35 cellular contexts compared by ENCODE assay signal in the genomic region with DNA sequence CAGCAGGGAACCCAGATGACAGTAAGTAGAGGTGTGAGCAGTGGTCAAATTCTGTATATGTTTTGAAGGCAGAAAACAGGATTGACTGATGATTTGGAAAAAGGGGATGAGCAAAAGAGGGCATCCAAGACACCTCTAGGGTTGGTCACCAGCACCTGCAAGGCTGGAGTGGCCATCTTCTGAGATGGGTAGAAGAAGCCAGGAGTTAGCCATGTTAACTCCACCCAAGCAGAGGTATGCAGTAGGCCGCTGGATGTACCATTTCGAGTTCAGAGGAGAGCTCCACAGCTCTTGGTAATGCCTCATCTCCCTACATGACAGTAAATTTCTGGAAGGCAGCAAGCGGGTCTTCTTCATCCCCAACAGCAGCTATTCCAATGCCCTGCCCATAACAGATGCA.
"Had no signal": no experiment of that assay in that cellular context is flagged by ENCODE, and none has a peak within 500 bp of the region (broad histone marks: within the 10 kb centered on the region; RNA-seq: fewer than 3 reads in every experiment).

No MANE protein-coding gene starts in this region.

- H3K36me3 ChIP-seq: left lung, ovary, prostate gland, stomach, suprapubic skin, upper lobe of right lung, WERI-Rb-1 had no signal

- DNase-seq: activated CD4-positive, alpha-beta memory T cell treated with anti-CD3 and anti-CD28 coated beads for 36 hours; activated CD4-positive, alpha-beta T cell treated with anti-CD3 and anti-CD28 coated beads for 48 hours; activated CD8-positive, alpha-beta memory T cell treated with anti-CD3 and anti-CD28 coated beads, Interleukin-2, amount 10 ng/mL, durations not matched to agents 7 days and 5 days; activated effector memory CD4-positive, alpha-beta T cell treated with anti-CD3 and anti-CD28 coated beads, Interleukin-2, amount 50 U/mL, for 16 hours; activated naive CD4-positive, alpha-beta T cell treated with anti-CD3 and anti-CD28 coated beads for 36 hours; activated naive CD8-positive, alpha-beta T cell treated with anti-CD3 and anti-CD28 coated beads, Interleukin-2, amount 10 ng/mL, durations not matched to agents 7 days and 5 days; activated T-cell treated with anti-CD3 and anti-CD28 coated beads for 4 hours; activated T-cell treated with anti-CD3 and anti-CD28 coated beads, Interleukin-2, amount 50 U/mL, for 72 hours; amygdala; caudate nucleus; effector CD4-positive, alpha-beta T cell; foreskin keratinocyte; heart left ventricle; hypothalamus; left lung; lower lobe of right lung; mesenchymal stem cell; nephron progenitor cell; ovary; retina; stimulated activated CD4-positive, alpha-beta T cell treated with anti-CD3 and anti-CD28 coated beads, Interleukin-12 subunit alpha, Interleukin-12 subunit beta, amount 100 ng/mL, for 4 hours; stimulated activated CD4-positive, alpha-beta T cell treated with anti-CD3 and anti-CD28 coated beads, Interleukin-4, amount 100 ng/mL, for 1 hour; stomach; T-helper 9 cell; tibial artery; upper lobe of right lung; WERI-Rb-1 had no signal

- H3K9me3 ChIP-seq: esophagus muscularis mucosa, heart left ventricle, left lung, lower lobe of right lung, ovary, prostate gland, stomach, suprapubic skin, tibial artery, upper lobe of right lung had no signal

- ATAC-seq: activated CD4-positive, CD25-positive, alpha-beta regulatory T cell treated with anti-CD3 and anti-CD28 coated beads, Interleukin-2, amount 50 U/mL, for 24 hours; activated CD8-positive, alpha-beta memory T cell treated with anti-CD3 and anti-CD28 coated beads, Interleukin-2, amount 10 ng/mL, durations not matched to agents 7 days and 5 days; activated T-cell treated with anti-CD3 and anti-CD28 coated beads, Interleukin-2, amount 50 U/mL, for 72 hours; foreskin keratinocyte; heart left ventricle; left lung; lower lobe of right lung; sciatic nerve; upper lobe of right lung had no signal

- H3K27ac Mint-ChIP-seq: activated CD4-positive, alpha-beta memory T cell treated with anti-CD3 and anti-CD28 coated beads for 36 hours; activated CD8-positive, alpha-beta memory T cell treated with anti-CD3 and anti-CD28 coated beads, Interleukin-2, amount 10 ng/mL, durations not matched to agents 7 days and 5 days; activated naive CD8-positive, alpha-beta T cell treated with anti-CD3 and anti-CD28 coated beads, Interleukin-2, amount 10 ng/mL, durations not matched to agents 7 days and 5 days; dendritic cell treated with granulocyte-macrophage colony-stimulating factor and Interleukin-4, amounts not matched to agents 40 ng/mL and 50 ng/mL, for 4 days; nephron progenitor cell; T-helper 1 cell treated with Interleukin-12 subunit alpha and Interleukin-12 subunit beta and Interleukin-4 antibody, amounts not matched to agents 30 μg/mL and 1 μg/mL, for 36 hours had no signal

- H3K4me3 ChIP-seq: esophagus muscularis mucosa, heart left ventricle, left lung, lower lobe of right lung, ovary, prostate gland, skin epidermis, stomach, suprapubic skin, tibial artery, upper lobe of right lung had no signal

- H3K27me3 Mint-ChIP-seq: activated CD4-positive, alpha-beta memory T cell treated with anti-CD3 and anti-CD28 coated beads for 36 hours; activated CD8-positive, alpha-beta memory T cell treated with anti-CD3 and anti-CD28 coated beads, Interleukin-2, amount 10 ng/mL, durations not matched to agents 7 days and 5 days; activated naive CD8-positive, alpha-beta T cell treated with anti-CD3 and anti-CD28 coated beads, Interleukin-2, amount 10 ng/mL, durations not matched to agents 7 days and 5 days; dendritic cell treated with granulocyte-macrophage colony-stimulating factor and Interleukin-4, amounts not matched to agents 40 ng/mL and 50 ng/mL, for 4 days had no signal

- H3K4me3 Mint-ChIP-seq: activated CD4-positive, alpha-beta memory T cell treated with anti-CD3 and anti-CD28 coated beads for 36 hours; activated CD8-positive, alpha-beta memory T cell treated with anti-CD3 and anti-CD28 coated beads, Interleukin-2, amount 10 ng/mL, durations not matched to agents 7 days and 5 days; activated naive CD4-positive, alpha-beta T cell treated with anti-CD3 and anti-CD28 coated beads for 36 hours; activated naive CD8-positive, alpha-beta T cell treated with anti-CD3 and anti-CD28 coated beads, Interleukin-2, amount 10 ng/mL, durations not matched to agents 7 days and 5 days; dendritic cell treated with granulocyte-macrophage colony-stimulating factor and Interleukin-4, amounts not matched to agents 40 ng/mL and 50 ng/mL, for 4 days; nephron progenitor cell; T-helper 1 cell treated with Interleukin-12 subunit alpha and Interleukin-12 subunit beta and Interleukin-4 antibody, amounts not matched to agents 30 μg/mL and 1 μg/mL, for 36 hours had no signal

- H3K4me1 ChIP-seq: foreskin keratinocyte, prostate gland had no signal

- H3K27ac ChIP-seq: esophagus muscularis mucosa, foreskin keratinocyte, heart left ventricle, left lung, lower lobe of right lung, ovary, prostate gland, stomach, suprapubic skin, tibial artery, upper lobe of right lung, WERI-Rb-1 had no signal

- H3K27me3 ChIP-seq: esophagus muscularis mucosa, foreskin keratinocyte, heart left ventricle, left lung, ovary, suprapubic skin, tibial artery, upper lobe of right lung had no signal

- H3K9me3 Mint-ChIP-seq: activated CD4-positive, alpha-beta memory T cell treated with anti-CD3 and anti-CD28 coated beads for 36 hours; activated naive CD4-positive, alpha-beta T cell treated with anti-CD3 and anti-CD28 coated beads for 36 hours; activated naive CD8-positive, alpha-beta T cell treated with anti-CD3 and anti-CD28 coated beads, Interleukin-2, amount 10 ng/mL, durations not matched to agents 7 days and 5 days; dendritic cell treated with granulocyte-macrophage colony-stimulating factor and Interleukin-4, amounts not matched to agents 40 ng/mL and 50 ng/mL, for 4 days; nephron progenitor cell; T-helper 1 cell treated with Interleukin-12 subunit alpha and Interleukin-12 subunit beta and Interleukin-4 antibody, amounts not matched to agents 30 μg/mL and 1 μg/mL, for 36 hours had no signal
